In the genomic region with DNA sequence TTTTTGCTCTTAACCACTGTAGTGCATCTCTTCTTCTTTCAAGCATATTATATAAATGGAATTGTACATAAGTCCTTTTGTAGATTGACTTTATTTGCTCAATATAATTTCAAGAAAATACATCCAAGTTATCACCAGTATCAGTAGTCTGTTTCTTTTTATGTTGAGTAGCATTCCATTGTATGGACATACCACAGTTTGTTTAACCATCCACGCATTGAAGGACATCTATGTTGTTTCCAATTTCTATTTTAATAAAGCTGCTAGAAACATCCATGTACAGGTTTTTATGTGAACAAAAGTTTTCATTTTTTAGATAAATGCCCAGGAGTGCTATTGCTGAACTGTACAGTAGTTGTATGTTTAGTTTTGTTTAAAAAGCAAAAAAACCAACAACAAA, we compare ENCODE assay signal across 3 cellular contexts.
"Had no signal": no experiment of that assay in that cellular context is flagged by ENCODE, and none has a peak within 500 bp of the region (broad histone marks: within the 10 kb centered on the region; RNA-seq: fewer than 3 reads in every experiment).

No MANE protein-coding gene starts in this region.

- ATAC-seq: GM12878 had no signal

- DNase-seq: GDM1, GF-D8 had no signal

- H3K4me3 ChIP-seq: GM12878 had no signal
